In the genomic region with DNA sequence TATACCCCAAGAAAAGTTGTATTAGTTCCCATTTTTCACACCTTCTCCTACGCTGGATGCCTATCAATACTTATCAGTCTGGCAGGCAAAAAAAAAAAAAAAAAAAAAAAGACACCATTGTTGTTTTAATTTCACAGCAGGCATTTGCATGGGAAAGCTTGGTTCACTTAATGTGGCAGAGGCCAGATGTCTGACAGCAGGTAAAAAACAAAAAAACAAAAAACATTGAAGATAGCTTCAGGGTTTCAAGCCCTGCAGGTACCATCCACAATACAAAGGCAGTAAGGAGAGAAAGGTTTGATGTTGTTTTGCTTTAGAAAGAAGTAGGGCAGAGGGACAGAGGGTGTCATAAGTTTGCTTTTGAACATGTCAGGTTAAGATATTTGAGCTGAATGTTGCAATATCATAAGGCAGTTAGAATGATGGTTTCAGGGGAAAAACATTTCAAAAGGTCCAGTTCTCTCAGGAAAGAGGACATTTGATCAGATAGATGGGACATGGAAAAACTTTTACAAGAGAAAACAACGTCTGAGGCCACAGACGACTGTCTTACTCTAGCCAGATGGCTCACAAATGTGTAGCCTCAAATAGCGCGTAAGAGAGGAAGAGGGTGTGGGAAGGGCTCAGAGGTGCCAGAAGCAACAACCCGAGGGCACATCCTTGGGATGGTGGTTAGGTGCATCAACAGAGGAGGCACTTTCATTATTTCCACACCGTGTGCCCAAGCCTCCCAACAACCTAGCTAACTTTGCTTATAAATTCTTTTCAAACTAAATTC, we compare ENCODE assay signal across 10 cellular contexts. TPM values are rescaled to one million over a fixed set of nuclear protein-coding genes. Genes with fewer than 3 reads are reported as not detected.
A peak's percentile ranks its signal among the peaks of the same experiment; 100 is the strongest.
DNase-seq lines count a peak whose midpoint lies in the region; ATAC-seq and TF ChIP-seq lines count a peak whose summit lies in the region.
"Had no signal": no experiment of that assay in that cellular context is flagged by ENCODE, and none has a peak within 500 bp of the region (broad histone marks: within the 10 kb centered on the region; RNA-seq: fewer than 3 reads in every experiment).

No MANE protein-coding gene starts in this region.

- TF ChIP-seq EP300 in gastroesophageal sphincter (IDR thresholded peaks at IDR 0.05) = no peak

- H3K27ac ChIP-seq in Panc1 (ENCODE audit: low read length) = no peak overlapping the region
- H3K27ac ChIP-seq in gastroesophageal sphincter = peak overlapping the region in 1 of 4 donors; percentile 26
- peak overlapping the region in 1 of 2 donors; percentile 50 for H3K27ac ChIP-seq in tibial artery

- WGBS in gastroesophageal sphincter (ENCODE audit: low coverage in 1 of 2), 2 donors = 38 to 42% methylated on average over 6 to 7 of the region's 7 CpGs

- H3K36me3 ChIP-seq in Panc1 (ENCODE audit: control insufficient read depth, insufficient read depth, low read length) (no peaks in the 10 kb centered on the region), gastroesophageal sphincter (no peaks in the 10 kb centered on the region), tibial artery (no peaks in the 10 kb centered on the region)

- no peaks in the 10 kb centered on the region for H3K9me3 ChIP-seq in Panc1 (ENCODE audit: control insufficient read depth, insufficient read depth, low read depth, low read length)
- no peaks in the 10 kb centered on the region for H3K9me3 ChIP-seq in gastroesophageal sphincter
- no peaks in the 10 kb centered on the region for H3K9me3 ChIP-seq in tibial artery

- TF ChIP-seq POLR2A in gastroesophageal sphincter (IDR thresholded peaks at IDR 0.05) = no peak

- peak; percentile 6 for DNase-seq in stimulated activated CD4-positive, alpha-beta T cell treated with anti-CD3 and anti-CD28 coated beads, Interleukin-15, amount 100 ng/mL, for 24 hours
- no peak for DNase-seq in stimulated activated CD4-positive, alpha-beta T cell treated with anti-CD3 and anti-CD28 coated beads, Interleukin-4, amount 100 ng/mL, for 24 hours
- no peak for DNase-seq in Panc1 (ENCODE audit: low read depth, low spot score)
- peak; percentile 47 to 77 for DNase-seq in tibial artery
- DNase-seq in posterior cingulate gyrus = no peak
- DNase-seq in amniotic stem cell (lab: John Stamatoyannopoulos, UW) = no peak
- DNase-seq in NCI-H2196 treated with DMSO at 0.1 percent for 48 hours (lab: John Stamatoyannopoulos, UW; ENCODE audit: unreplicated experiment) = no peak
- DNase-seq: activated T-cell treated with anti-CD3 and anti-CD28 coated beads, Interleukin-2, amount 50 U/mL, for 4 hours; stimulated activated CD8-positive, alpha-beta memory T cell treated with anti-CD3 and anti-CD28 coated beads, Interleukin-4, amount 100 ng/mL, for 48 hours had no signal

- BruUV-seq in Panc1 (replicated peaks; lab: Mats Ljungman, UMichigan) = no TSS peak

- H3K4me3 ChIP-seq in Panc1 (ENCODE audit: low read depth in 2 of 2, low read length in 2 of 2) = no peak overlapping the region
- no peak overlapping the region for H3K4me3 ChIP-seq in gastroesophageal sphincter
- no peak overlapping the region for H3K4me3 ChIP-seq in tibial artery

- TF ChIP-seq CTCF in Panc1 (IDR thresholded peaks at IDR 0.05) = no peak
- no peak for TF ChIP-seq CTCF in gastroesophageal sphincter (IDR thresholded peaks at IDR 0.05)
- TF ChIP-seq CTCF in tibial artery (IDR thresholded peaks at IDR 0.05) = no peak

- POLR2A ChIA-PET in Panc1 (lab: Charles Lee) = interaction anchor here (0.6 to 0.7 kb wide), 2 partner anchors 41 to 346 kb away, joined by 4 to 9 read pairs; no protein-coding TSS in a partner anchor

- H3K4me1 ChIP-seq in Panc1 (ENCODE audit: control insufficient read depth, insufficient read depth, low read length) (peaks cover 4% of the 10 kb centered on the region; the same call in 1 of the 2 replicates), gastroesophageal sphincter (no peaks in the 10 kb centered on the region), tibial artery (no peaks in the 10 kb centered on the region)

- intact Hi-C loops in Panc1 (cut with micrococcal nuclease; ENCODE audit: unreplicated experiment) (no loop called here), tibial artery (cut with DNase I; ENCODE audit: low total_unique reads) (no loop called here), posterior cingulate gyrus (cut with DNase I) (no loop called here)

- peak; percentile 82 for ATAC-seq in Panc1
- peak; percentile 65 for ATAC-seq in gastroesophageal sphincter

- in situ Hi-C loops in Panc1 (cut with HindIII; ENCODE audit: low pct_unique_long_range_greater_than_20kb, low sequenced_read_pairs) = no loop called here

- CTCF ChIA-PET in Panc1 (lab: Charles Lee) = interaction anchor here (0.7 to 1.1 kb wide), 2 partner anchors 35 to 182 kb away, joined by 5 to 10 read pairs; no protein-coding TSS in a partner anchor

- H3K27me3 ChIP-seq in Panc1 (ENCODE audit: control insufficient read depth, insufficient read depth, low read length) = no peaks in the 10 kb centered on the region
- H3K27me3 ChIP-seq in gastroesophageal sphincter = peaks cover 11% of the 10 kb centered on the region
- no peaks in the 10 kb centered on the region for H3K27me3 ChIP-seq in tibial artery

RNA-seq across cellular contexts. Expression of gene PCOLCE2, which starts 25.7 kb away (rescaled TPM):
- total RNA-seq in Panc1 (2021; ENCODE audit: unreplicated experiment) = 14.6 TPM
- polyA plus RNA-seq in Panc1 (2012; ENCODE audit: insufficient read length) = 12.8 TPM
- total RNA-seq in gastroesophageal sphincter = 10 to 100 TPM; 13.5 to 88.1 (median 44.2) TPM

Comparison
In these comparisons a context has a peak if more than half of its experiments do, and no peak if none do; other contexts are left out.
1. DNase-seq: peak in stimulated activated CD4-positive, alpha-beta T cell treated with anti-CD3 and anti-CD28 coated beads, Interleukin-15, amount 100 ng/mL, for 24 hours (single experiment) and tibial artery (2 of 2); none in stimulated activated CD4-positive, alpha-beta T cell treated with anti-CD3 and anti-CD28 coated beads, Interleukin-4, amount 100 ng/mL, for 24 hours (single experiment), Panc1 (single experiment), posterior cingulate gyrus (0 of 10), amniotic stem cell (single experiment) and NCI-H2196 treated with DMSO at 0.1 percent for 48 hours (single experiment).